In the genomic region with DNA sequence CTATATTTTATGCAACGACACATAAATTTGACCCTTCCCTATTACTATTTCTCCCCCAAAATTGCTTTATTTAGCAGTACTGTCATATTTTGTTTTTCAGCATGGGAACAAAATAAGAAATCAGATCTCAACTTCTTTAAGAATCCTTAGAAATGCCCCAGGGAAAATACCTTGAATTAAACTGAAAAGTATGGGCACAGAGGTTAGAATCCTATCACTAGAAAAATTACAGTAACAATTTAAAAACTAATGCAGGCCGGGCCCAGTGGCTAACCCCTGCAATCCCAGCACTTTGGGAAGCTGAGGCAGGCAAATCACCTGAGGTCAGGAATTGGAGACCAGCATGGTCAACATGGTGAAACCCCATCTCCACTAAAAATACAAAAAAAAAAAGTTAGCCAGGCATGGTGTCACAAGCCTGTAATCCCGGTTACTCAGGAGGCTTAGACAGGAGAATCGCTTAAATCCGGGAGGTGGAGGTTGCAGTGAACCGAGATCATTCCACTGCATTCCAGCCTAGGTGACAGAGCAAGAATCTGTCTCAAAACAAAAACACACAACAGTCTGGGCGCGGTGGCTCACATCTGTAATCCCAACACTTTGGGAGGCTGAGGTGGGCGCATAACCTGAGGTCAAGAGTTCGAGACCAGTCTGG, we compare ENCODE assay signal across 20 cellular contexts. TPM values are rescaled to one million over a fixed set of nuclear protein-coding genes. Genes with fewer than 3 reads are reported as not detected.
A peak's percentile ranks its signal among the peaks of the same experiment; 100 is the strongest.
DNase-seq lines count a peak whose midpoint lies in the region; ATAC-seq, FAIRE-seq and TF ChIP-seq lines count a peak whose summit lies in the region.
"Had no signal": no experiment of that assay in that cellular context is flagged by ENCODE, and none has a peak within 500 bp of the region (broad histone marks: within the 10 kb centered on the region; RNA-seq: fewer than 3 reads in every experiment).

No MANE protein-coding gene starts in this region.

- no peak for FAIRE-seq in small intestine (lab: Jason Lieb, UNC)
- FAIRE-seq: endothelial cell of umbilical vein, keratinocyte had no signal

- H3K4me3 ChIP-seq in uterus (no peak overlapping the region), small intestine (ENCODE audit: low read depth in 1 of 2, low read length in 2 of 2) (no peak overlapping the region)
- H3K4me3 ChIP-seq: colonic mucosa had no signal

- DNase-seq in activated naive CD4-positive, alpha-beta T cell treated with anti-CD3 and anti-CD28 coated beads, Interleukin-2, amount 10 ng/mL, durations not matched to agents 7 days and 5 days, result no peak
- DNase-seq in activated naive CD4-positive, alpha-beta T cell (lab: John Stamatoyannopoulos, UW), result no peak
- DNase-seq in RWPE1 (ENCODE audit: low spot score) (no peak), immature natural killer cell (no peak), type B pancreatic cell (ENCODE audit: extremely low spot score, unreplicated experiment) (no peak), uterus (no peak), small intestine (no peak)
- DNase-seq: ACHN; activated CD4-positive, CD25-positive, alpha-beta regulatory T cell treated with anti-CD3 and anti-CD28 coated beads, Interleukin-2, amount 50 U/mL, for 72 hours; activated naive CD4-positive, alpha-beta T cell treated with anti-CD3 and anti-CD28 coated beads, Interleukin-2, amount 50 U/mL, for 16 hours; colonic mucosa; mammary epithelial cell; NCI-H1694 treated with DMSO at 0.1 percent for 48 hours; stimulated activated naive CD8-positive, alpha-beta T cell treated with anti-CD3 and anti-CD28 coated beads, Interleukin-15, amount 100 ng/mL, for 72 hours had no signal

- H3K27ac ChIP-seq in RWPE1, result peak overlapping the region; percentile 50
- no peak overlapping the region for H3K27ac ChIP-seq in uterus
- H3K27ac ChIP-seq in small intestine (ENCODE audit: low read depth in 1 of 2, low read length in 1 of 2), result no peak overlapping the region
- H3K27ac ChIP-seq: colonic mucosa had no signal

- CTCF ChIA-PET in activated naive CD4-positive, alpha-beta T cell treated with anti-CD3 and anti-CD28 coated beads, Interleukin-2, amount 10 ng/mL, durations not matched to agents 7 days and 5 days (lab: Charles Lee), result no interaction called here
- CTCF ChIA-PET in RWPE1 (lab: Yijun Ruan, JAX), result interaction anchor here (0.6 to 1.0 kb wide), 2 partner anchors 41 to 302 kb away, joined by 3 read pairs; no protein-coding TSS in a partner anchor

- intact Hi-C loops in uterus (cut with DNase I; ENCODE audit: low total_unique reads), result no loop called here

- H3K4me1 ChIP-seq in uterus (peaks cover 0 to 9% of the 10 kb centered on the region in 2 donors), small intestine (ENCODE audit: control insufficient read depth in 2 of 2, insufficient read depth in 1 of 2, low read depth in 1 of 2, low read length in 1 of 2) (peaks cover 0 to 10% of the 10 kb centered on the region in 2 donors)

- ATAC-seq in HG03520 (IDR thresholded peaks at IDR 0.05; ENCODE audit: unreplicated experiment), result no peak
- ATAC-seq: Panc1; stimulated activated naive CD8-positive, alpha-beta T cell treated with anti-CD3 and anti-CD28 coated beads, Interleukin-15, amount 100 ng/mL, for 72 hours had no signal

- H3K36me3 ChIP-seq in uterus (no peaks in the 10 kb centered on the region), small intestine (ENCODE audit: control insufficient read depth in 2 of 2, insufficient read depth in 2 of 2, low read length in 2 of 2) (no peaks in the 10 kb centered on the region)
- H3K36me3 ChIP-seq: colonic mucosa had no signal

- no peak for TF ChIP-seq CTCF in RWPE1 (conservative IDR thresholded peaks at IDR 0.05; ENCODE audit: low read depth)
- TF ChIP-seq CTCF in type B pancreatic cell (conservative IDR thresholded peaks at IDR 0.05), result no peak
- TF ChIP-seq CTCF in uterus (IDR thresholded peaks at IDR 0.05), result no peak

- peak overlapping the region; percentile 28 for H3K27ac Mint-ChIP-seq in activated naive CD4-positive, alpha-beta T cell treated with anti-CD3 and anti-CD28 coated beads, Interleukin-2, amount 10 ng/mL, durations not matched to agents 7 days and 5 days
- H3K27ac Mint-ChIP-seq in immature natural killer cell, result peak overlapping the region in 5 of 6 donors; percentile 30 to 74 (median 59)
- peak overlapping the region; percentile 2 for H3K27ac Mint-ChIP-seq in type B pancreatic cell

- peaks cover 22% of the 10 kb centered on the region for H3K4me1 Mint-ChIP-seq in activated naive CD4-positive, alpha-beta T cell treated with anti-CD3 and anti-CD28 coated beads, Interleukin-2, amount 10 ng/mL, durations not matched to agents 7 days and 5 days
- H3K4me1 Mint-ChIP-seq in immature natural killer cell (peaks cover 55 to 65% of the 10 kb centered on the region in 2 donors), type B pancreatic cell (ENCODE audit: unreplicated experiment) (peaks cover 20% of the 10 kb centered on the region)

- H3K9me3 ChIP-seq in uterus, result no peaks in the 10 kb centered on the region
- no peaks in the 10 kb centered on the region for H3K9me3 ChIP-seq in small intestine (ENCODE audit: control insufficient read depth, low read depth)
- H3K9me3 ChIP-seq: colonic mucosa had no signal

- H3K27me3 ChIP-seq in uterus (no peaks in the 10 kb centered on the region), small intestine (ENCODE audit: control insufficient read depth in 2 of 2, insufficient read depth in 2 of 2, low read length in 2 of 2) (no peaks in the 10 kb centered on the region)
- H3K27me3 ChIP-seq: colonic mucosa had no signal

- WGBS in small intestine, 3 donors, result 94 to 95% (median 94%) methylated on average over 10 of the region's 10 CpGs

- no peak overlapping the region for H3K4me3 Mint-ChIP-seq in activated naive CD4-positive, alpha-beta T cell treated with anti-CD3 and anti-CD28 coated beads, Interleukin-2, amount 10 ng/mL, durations not matched to agents 7 days and 5 days
- H3K4me3 Mint-ChIP-seq in immature natural killer cell (peak overlapping the region in 3 of 5 donors; percentile 18 to 30 (median 21)), type B pancreatic cell (no peak overlapping the region)
- H3K4me3 Mint-ChIP-seq: brain; stimulated activated naive CD8-positive, alpha-beta T cell treated with anti-CD3 and anti-CD28 coated beads, Interleukin-15, amount 100 ng/mL, for 72 hours; T-helper 2 cell treated with Interferon-gamma antibody and Interleukin-4, amounts not matched to agents 5 μg/mL and 100 μg/mL, for 36 hours had no signal

- H3K9me3 Mint-ChIP-seq in activated naive CD4-positive, alpha-beta T cell treated with anti-CD3 and anti-CD28 coated beads, Interleukin-2, amount 10 ng/mL, durations not matched to agents 7 days and 5 days, result no peaks in the 10 kb centered on the region
- H3K9me3 Mint-ChIP-seq in immature natural killer cell (no peaks in the 10 kb centered on the region), type B pancreatic cell (no peaks in the 10 kb centered on the region)
- H3K9me3 Mint-ChIP-seq: brain; stimulated activated naive CD8-positive, alpha-beta T cell treated with anti-CD3 and anti-CD28 coated beads, Interleukin-15, amount 100 ng/mL, for 72 hours; T-helper 2 cell treated with Interferon-gamma antibody and Interleukin-4, amounts not matched to agents 5 μg/mL and 100 μg/mL, for 36 hours had no signal

- no peaks in the 10 kb centered on the region for H3K27me3 Mint-ChIP-seq in activated naive CD4-positive, alpha-beta T cell treated with anti-CD3 and anti-CD28 coated beads, Interleukin-2, amount 10 ng/mL, durations not matched to agents 7 days and 5 days
- H3K27me3 Mint-ChIP-seq in immature natural killer cell (ENCODE audit: low read depth in 3 of 3) (peaks cover 0 to 8% (median 2%) of the 10 kb centered on the region in 3 donors), type B pancreatic cell (no peaks in the 10 kb centered on the region)
- H3K27me3 Mint-ChIP-seq: brain; stimulated activated naive CD8-positive, alpha-beta T cell treated with anti-CD3 and anti-CD28 coated beads, Interleukin-15, amount 100 ng/mL, for 72 hours had no signal

- peaks cover 19% of the 10 kb centered on the region for H3K36me3 Mint-ChIP-seq in activated naive CD4-positive, alpha-beta T cell treated with anti-CD3 and anti-CD28 coated beads, Interleukin-2, amount 10 ng/mL, durations not matched to agents 7 days and 5 days
- H3K36me3 Mint-ChIP-seq in immature natural killer cell (peaks cover 0 to 4% (median 3%) of the 10 kb centered on the region in 3 donors), type B pancreatic cell (peaks cover 14% of the 10 kb centered on the region)

- TF ChIP-seq POLR2A in uterus (IDR thresholded peaks at IDR 0.05), result no peak

- POLR2A ChIA-PET in RWPE1 (lab: Yijun Ruan, JAX; ENCODE audit: low non-redundant PET), result no interaction called here

RNA-seq across cellular contexts. Expression of a gene that starts 51.4 kb away (rescaled TPM):
- polyA plus RNA-seq in immature natural killer cell (100 to 1,000 TPM in 1 of 3 donors, 10 to 100 TPM in 2; 53.4 to 111 (median 98.7) TPM), small intestine (100 to 1,000 TPM; 169 to 214 (median 175) TPM)
- total RNA-seq in type B pancreatic cell (ENCODE audit: low replicate concordance) (279 and 297 TPM in 2 replicates), uterus (100 to 1,000 TPM in 2 of 4 donors, 10 to 100 TPM in 2; 50.2 to 320 (median 104) TPM)

Comparison
In these comparisons a context has a peak if more than half of its experiments do, and no peak if none do; other contexts are left out.
1. H3K27ac Mint-ChIP-seq: peak in every context shown above with its lines; median percentile 59 in immature natural killer cell; 28 in activated naive CD4-positive, alpha-beta T cell treated with anti-CD3 and anti-CD28 coated beads, Interleukin-2, amount 10 ng/mL, durations not matched to agents 7 days and 5 days; 2 in type B pancreatic cell.
2. H3K4me3 Mint-ChIP-seq: peak in immature natural killer cell (3 of 5); none in activated naive CD4-positive, alpha-beta T cell treated with anti-CD3 and anti-CD28 coated beads, Interleukin-2, amount 10 ng/mL, durations not matched to agents 7 days and 5 days (single experiment) and type B pancreatic cell (single experiment).